18 cellular contexts compared by ENCODE assay signal in genomic region chr15:80840173-80841130, GRCh38.
"Had no signal": no experiment of that assay in that cellular context is flagged by ENCODE, and none has a peak within 500 bp of the region (broad histone marks: within the 10 kb centered on the region; RNA-seq: fewer than 3 reads in every experiment).

No MANE protein-coding gene starts in this region.

- H3K27ac ChIP-seq: adrenal gland, foreskin keratinocyte, heart left ventricle, left lung, pancreas had no signal

- H3K27ac Mint-ChIP-seq: activated CD4-positive, alpha-beta T cell treated with anti-CD3 and anti-CD28 coated beads, Interleukin-2, amount 10 ng/mL, durations not matched to agents 24 days and 14 days; activated T-helper 2 cell treated with anti-CD3 and anti-CD28 coated beads, Interferon-gamma antibody, Interleukin-2, Interleukin-4, amounts not matched to agents 10 μg/mL and 5 μg/mL and 100 μg/mL, durations not matched to agents 14 hours and 24 hours and 36 hours; T-helper 1 cell treated with Interleukin-12 subunit alpha and Interleukin-12 subunit beta and Interleukin-4 antibody, amounts not matched to agents 30 μg/mL and 1 μg/mL, for 36 hours; WTC11 had no signal

- H3K9me3 ChIP-seq: adrenal gland, heart left ventricle, left lung, pancreas, transverse colon had no signal

- H3K27me3 ChIP-seq: adrenal gland, foreskin keratinocyte, left lung, pancreas, transverse colon had no signal

- H3K4me1 ChIP-seq: adrenal gland, heart left ventricle, left lung, pancreas had no signal

- H3K36me3 ChIP-seq: adrenal gland, heart left ventricle, left lung, pancreas, transverse colon had no signal

- DNase-seq: activated CD4-positive, alpha-beta T cell treated with anti-CD3 and anti-CD28 coated beads, Interleukin-2, amount 10 ng/mL, durations not matched to agents 24 days and 14 days; activated naive CD4-positive, alpha-beta T cell treated with anti-CD3 and anti-CD28 coated beads, Interleukin-2, amount 50 U/mL, for 16 hours; activated T-cell treated with anti-CD3 and anti-CD28 coated beads for 4 hours; adrenal gland; cortex of kidney; effector CD8-positive, alpha-beta T cell; erythroblast; foreskin keratinocyte; heart left ventricle; left lung; mesenchymal stem cell; pancreas; retina; small intestine had no signal

- H3K36me3 Mint-ChIP-seq: WTC11 had no signal

- H3K4me3 Mint-ChIP-seq: activated CD4-positive, alpha-beta T cell treated with anti-CD3 and anti-CD28 coated beads, Interleukin-2, amount 10 ng/mL, durations not matched to agents 24 days and 14 days; T-helper 1 cell treated with Interleukin-12 subunit alpha and Interleukin-12 subunit beta and Interleukin-4 antibody, amounts not matched to agents 30 μg/mL and 1 μg/mL, for 36 hours; WTC11 had no signal

- H3K4me3 ChIP-seq: adrenal gland, heart left ventricle, left lung, pancreas, transverse colon had no signal

- H3K4me1 Mint-ChIP-seq: activated CD4-positive, alpha-beta T cell treated with anti-CD3 and anti-CD28 coated beads, Interleukin-2, amount 10 ng/mL, durations not matched to agents 24 days and 14 days had no signal

- ATAC-seq: foreskin keratinocyte, heart left ventricle had no signal

- H3K9me3 Mint-ChIP-seq: activated CD4-positive, alpha-beta T cell treated with anti-CD3 and anti-CD28 coated beads, Interleukin-2, amount 10 ng/mL, durations not matched to agents 24 days and 14 days; activated T-helper 2 cell treated with anti-CD3 and anti-CD28 coated beads, Interferon-gamma antibody, Interleukin-2, Interleukin-4, amounts not matched to agents 10 μg/mL and 5 μg/mL and 100 μg/mL, durations not matched to agents 14 hours and 24 hours and 36 hours; T-helper 1 cell treated with Interleukin-12 subunit alpha and Interleukin-12 subunit beta and Interleukin-4 antibody, amounts not matched to agents 30 μg/mL and 1 μg/mL, for 36 hours; WTC11 had no signal
